In the genomic region with DNA sequence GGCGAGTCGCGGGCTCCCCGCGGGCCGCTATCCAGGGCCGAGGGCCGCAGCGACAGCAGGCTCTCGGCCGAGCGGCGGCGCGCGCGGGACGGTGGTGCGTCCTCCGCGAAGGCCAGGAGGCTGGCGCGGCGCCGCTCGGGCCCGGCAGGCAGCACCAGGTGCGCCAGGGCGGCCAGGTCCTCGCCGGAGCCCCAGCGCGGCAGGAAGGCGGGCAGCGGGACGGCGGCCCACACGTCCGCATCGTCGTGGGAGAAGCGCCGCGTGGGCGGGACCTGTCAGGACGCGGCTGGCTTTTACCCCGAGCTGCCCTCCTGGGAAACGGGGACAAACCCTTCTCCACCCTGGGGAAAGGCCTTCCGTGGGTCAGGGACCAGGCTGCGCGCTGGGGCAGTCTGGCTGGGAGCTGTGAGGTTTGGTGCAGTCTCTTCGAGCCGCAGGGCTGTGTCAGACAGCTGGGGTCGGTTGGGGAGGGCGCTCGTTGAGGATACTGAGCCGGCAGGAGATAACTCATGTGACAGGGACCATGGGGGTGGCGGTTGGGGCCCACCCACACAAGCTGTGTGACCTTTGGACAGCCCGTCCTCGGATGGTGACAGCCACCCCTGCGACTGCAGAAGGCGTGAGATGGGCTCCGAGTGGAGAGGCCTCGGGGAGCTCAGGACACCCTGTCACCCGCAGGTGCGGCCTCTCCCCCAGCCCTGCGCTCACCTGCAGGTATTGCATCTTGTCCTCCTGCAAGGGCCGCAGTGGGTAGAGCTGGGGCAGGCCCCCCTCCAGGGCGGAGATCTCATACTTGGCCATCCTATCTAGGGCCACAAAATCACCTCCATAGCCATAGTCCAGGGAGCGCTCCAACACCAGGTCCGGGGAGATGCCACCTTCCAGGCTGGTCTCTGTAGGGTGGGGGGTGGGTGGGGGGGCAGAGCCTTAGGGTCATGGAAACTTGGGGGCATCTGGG, we compare ENCODE assay signal across 1 cellular context.
TF ChIP-seq lines count a peak whose summit lies in the region.

No MANE protein-coding gene starts in this region.

TF ChIP-seq in GM23338, 12 proteins besides CTCF, POLR2A, EP300 and RAD21:
- TF ChIP-seq STAT1 (IDR thresholded peaks at IDR 0.05; ENCODE audit: unreplicated experiment) (no peak), ZNF331 (CRISPR knock-in tag; IDR thresholded peaks at IDR 0.05; ENCODE audit: low read depth) (no peak), EZH2 (IDR thresholded peaks at IDR 0.05; ENCODE audit: low read depth, unreplicated experiment) (peak; percentile 60)
